ENCODE assay signal across 16 cellular contexts in genomic region chr17:48336986-48337385, GRCh38.
A peak's percentile ranks its signal among the peaks of the same experiment; 100 is the strongest.
DNase-seq lines count a peak whose midpoint lies in the region; ATAC-seq, FAIRE-seq and TF ChIP-seq lines count a peak whose summit lies in the region.
"Had no signal": no experiment of that assay in that cellular context is flagged by ENCODE, and none has a peak within 500 bp of the region (broad histone marks: within the 10 kb centered on the region; RNA-seq: fewer than 3 reads in every experiment).

No MANE protein-coding gene starts in this region.

- H3K9me3 ChIP-seq in mammary epithelial cell (replicated peaks; ENCODE audit: insufficient read depth, low read length) (no peaks in the 10 kb centered on the region), heart left ventricle (no peaks in the 10 kb centered on the region)
- H3K9me3 ChIP-seq: BLaER1 treated with 17β-estradiol and CSF1 and Interleukin-3, amounts not matched to agents 10 nM and 100 nM had no signal

- in situ Hi-C loops in T47D (cut with HindIII; ENCODE audit: low pct_unique_long_range_greater_than_20kb, low sequenced_read_pairs) = no loop called here
- in situ Hi-C loops in mammary epithelial cell (cut with MboI; ENCODE audit: low sequenced_read_pairs in 2 of 2) = loop anchor here in 1 of 2 donors (5.0 kb wide), 2 partner anchors 120 to 255 kb away; partner anchors contain the start of genes HOXB3 and HOXB5

- POLR2A ChIA-PET in HEK293T (lab: Yijun Ruan, JAX) = interaction anchor here (1.1 kb wide), 1 partner anchor 250 kb away, joined by 3 read pairs; no protein-coding TSS in a partner anchor

- no peak overlapping the region for H2AFZ ChIP-seq in mammary epithelial cell (ENCODE audit: low read depth, low read length)
- H2AFZ ChIP-seq: GM23338 had no signal

- intact Hi-C loops in mammary epithelial cell (cut with micrococcal nuclease) = loop anchor here (1.0 to 2.0 kb wide), 3 partner anchors 256 to 312 kb away; partner anchors contain the start of gene HOXB5
- intact Hi-C loops in heart left ventricle (cut with DNase I) = loop anchor here in 9 of 10 donors (1.0 to 10.0 kb wide), 6 partner anchors 255 to 282 kb away; partner anchors contain the start of genes HOXB8 (in 7 of the 9), HOXB7 (in 2 of the 9), HOXB3 (in 1 of the 9) and HOXB5 (in 1 of the 9)

- no peak for TF ChIP-seq CTCF in mammary epithelial cell (conservative IDR thresholded peaks at IDR 0.05 in 1 of 2, IDR thresholded peaks at IDR 0.05 in 1 of 2; ENCODE audit: extremely low read depth in 1 of 2, insufficient read depth in 1 of 2, low read depth in 1 of 2, low read length in 2 of 2)
- TF ChIP-seq CTCF in heart left ventricle (IDR thresholded peaks at IDR 0.05) = no peak

- peaks cover 12% of the 10 kb centered on the region for H3K27me3 ChIP-seq in mammary epithelial cell (ENCODE audit: insufficient read depth, low read length)
- H3K27me3 ChIP-seq in heart left ventricle = peaks cover 4 to 100% (median 48%) of the 10 kb centered on the region in 9 donors

- dilution Hi-C loops in mammary epithelial cell (cut with HindIII; ENCODE audit: low sequenced_read_pairs) = no loop called here

- peak; percentile 31 to 64 for DNase-seq in T47D (ENCODE audit: low read depth in 1 of 2, low spot score in 1 of 2)
- no peak for DNase-seq in mammary epithelial cell
- no peak for DNase-seq in HEK293T (ENCODE audit: extremely low spot score)
- DNase-seq in mesenteric fat pad (ENCODE audit: low spot score) = no peak
- no peak for DNase-seq in heart left ventricle
- DNase-seq: 8988T; Calu3; CD8-positive, alpha-beta T cell; DMS79 treated with DMSO at 0.1 percent for 48 hours; H7 had no signal

- H3K4me1 ChIP-seq in mammary epithelial cell (ENCODE audit: insufficient read depth, low read length) (peaks cover 3% of the 10 kb centered on the region), heart left ventricle (no peaks in the 10 kb centered on the region)
- H3K4me1 ChIP-seq: BLaER1 treated with 17β-estradiol and CSF1 and Interleukin-3, amounts not matched to agents 10 nM and 100 nM had no signal

- no peak for TF ChIP-seq POLR2A in heart left ventricle (IDR thresholded peaks at IDR 0.05)

- no peak overlapping the region for H3K4me2 ChIP-seq in mammary epithelial cell (ENCODE audit: insufficient read depth, low read depth, low read length)
- H3K4me2 ChIP-seq: BLaER1 treated with 17β-estradiol and CSF1 and Interleukin-3, amounts not matched to agents 10 nM and 100 nM; GM23338 had no signal

- no TSS peak for BruUV-seq in mammary epithelial cell (replicated peaks; lab: Mats Ljungman, UMichigan)

- H4K20me1 ChIP-seq in mammary epithelial cell (ENCODE audit: insufficient read depth, low read length) = no peaks in the 10 kb centered on the region

- H3K36me3 ChIP-seq in mammary epithelial cell (ENCODE audit: insufficient read depth, low read length) = no peaks in the 10 kb centered on the region
- no peaks in the 10 kb centered on the region for H3K36me3 ChIP-seq in heart left ventricle
- H3K36me3 ChIP-seq: BLaER1 treated with 17β-estradiol and CSF1 and Interleukin-3, amounts not matched to agents 10 nM and 100 nM had no signal

- WGBS in mammary epithelial cell (ENCODE audit: low coverage, missing lambda C conversion rate) = 32% methylated on average over 2 of the region's 2 CpGs
- 73 to 89% (median 79%) methylated on average over 2 of the region's 2 CpGs for WGBS in heart left ventricle, 4 donors

- H3K27ac ChIP-seq in mammary epithelial cell (ENCODE audit: insufficient read depth, low read depth, low read length) = no peak overlapping the region
- no peak overlapping the region for H3K27ac ChIP-seq in heart left ventricle
- H3K27ac ChIP-seq: BLaER1 treated with 17β-estradiol and CSF1 and Interleukin-3, amounts not matched to agents 10 nM and 100 nM had no signal

- H3K4me3 ChIP-seq in mammary epithelial cell (replicated peaks in 1 of 3; ENCODE audit: insufficient read depth in 1 of 3, low read depth in 2 of 3, low read length in 3 of 3) (no peak overlapping the region), heart left ventricle (no peak overlapping the region)
- H3K4me3 ChIP-seq: BLaER1 treated with 17β-estradiol and CSF1 and Interleukin-3, amounts not matched to agents 10 nM and 100 nM; GM12878; GM23338 had no signal

- FAIRE-seq in colon (lab: Jason Lieb, UNC) = peak; percentile 33

- CTCF ChIA-PET in mammary epithelial cell (lab: Charles Lee; ENCODE audit: low non-redundant PET) (no interaction called here), HEK293T (lab: Yijun Ruan, JAX) (interaction anchor here (1.0 to 2.1 kb wide), 5 partner anchors 19 to 276 kb away, joined by 3 to 9 read pairs (median 4); no protein-coding TSS in a partner anchor)

- ATAC-seq in GM18502 (IDR thresholded peaks at IDR 0.05; ENCODE audit: poor library complexity, unreplicated experiment) (no peak), heart left ventricle (no peak)
- ATAC-seq: CD8-positive, alpha-beta T cell; GM12878; HCT116 had no signal

- H3K9ac ChIP-seq in mammary epithelial cell (ENCODE audit: insufficient read depth, low read length) = no peak overlapping the region
- H3K9ac ChIP-seq: BLaER1 treated with 17β-estradiol and CSF1 and Interleukin-3, amounts not matched to agents 10 nM and 100 nM had no signal

- H3K79me2 ChIP-seq in mammary epithelial cell (ENCODE audit: insufficient read depth, low read length) = no peaks in the 10 kb centered on the region

TF ChIP-seq in HEK293T, 16 proteins besides CTCF, POLR2A, EP300 and RAD21:
- TF ChIP-seq PKNOX1 (IDR thresholded peaks at IDR 0.05) (peak; percentile 87), ZNF384 (IDR thresholded peaks at IDR 0.05) (no peak)

Comparison
In these comparisons a context has a peak if more than half of its experiments do, and no peak if none do; other contexts are left out.
1. DNase-seq: peak in T47D (2 of 2); none in mammary epithelial cell (single experiment), HEK293T (single experiment), mesenteric fat pad (single experiment) and heart left ventricle (0 of 5).